Comparison of ENCODE assay signal across 9 cellular contexts in the genomic region with DNA sequence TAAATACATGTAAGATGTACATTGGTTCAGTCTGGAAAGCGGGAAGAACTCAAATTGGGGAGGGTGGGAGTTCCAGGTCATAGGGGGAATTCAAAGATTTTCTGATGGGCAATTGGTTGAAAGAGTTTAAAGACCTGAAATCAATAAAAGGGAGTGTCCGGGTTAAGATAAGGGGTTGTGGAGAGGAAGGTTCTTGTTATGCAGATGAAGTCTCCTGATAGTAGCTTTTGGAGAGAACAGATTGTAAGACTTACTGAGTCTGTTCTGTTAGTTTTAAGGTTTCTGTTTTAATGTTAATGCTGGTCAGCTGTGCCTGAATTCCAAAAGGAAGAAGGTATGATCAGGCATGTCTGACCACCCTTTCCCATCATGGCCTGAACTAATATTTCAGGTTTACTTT.
"Had no signal": no experiment of that assay in that cellular context is flagged by ENCODE, and none has a peak within 500 bp of the region (broad histone marks: within the 10 kb centered on the region; RNA-seq: fewer than 3 reads in every experiment).

No MANE protein-coding gene starts in this region.

- H3K4me3 ChIP-seq: GM23248, HAP-1 had no signal

- ATAC-seq: HCT116, HepG2 had no signal

- H3K27me3 Mint-ChIP-seq: IgD-negative memory B cell had no signal

- H3K36me3 ChIP-seq: HAP-1 had no signal

- DNase-seq: GM23248, GOT3, H7, HFFc6 had no signal

- H3K27ac ChIP-seq: GM23248, HL-60 had no signal

- H3K9me3 Mint-ChIP-seq: HFFc6 had no signal

- H3K27ac Mint-ChIP-seq: HFFc6, IgD-negative memory B cell had no signal

- H3K4me3 Mint-ChIP-seq: HFFc6, IgD-negative memory B cell had no signal
